ENCODE assay signal across 17 cellular contexts in genomic region chr10:131555406-131555805, GRCh38.
A peak's percentile ranks its signal among the peaks of the same experiment; 100 is the strongest.
DNase-seq lines count a peak whose midpoint lies in the region; ATAC-seq and TF ChIP-seq lines count a peak whose summit lies in the region.
"Had no signal": no experiment of that assay in that cellular context is flagged by ENCODE, and none has a peak within 500 bp of the region (broad histone marks: within the 10 kb centered on the region; RNA-seq: fewer than 3 reads in every experiment).

No MANE protein-coding gene starts in this region.

- H2AFZ ChIP-seq in IMR-90 (replicated peaks; ENCODE audit: low read length, poor library complexity): no peak overlapping the region

- H2BK15ac ChIP-seq in IMR-90 (ENCODE audit: low read depth, low read length): no peak overlapping the region

- H2AK9ac ChIP-seq in IMR-90 (replicated peaks; ENCODE audit: low read depth, low read length, poor library complexity): peak overlapping the region; percentile 77

- no peak overlapping the region for H2AK5ac ChIP-seq in IMR-90 (ENCODE audit: low read depth, low read length)

- H3K56ac ChIP-seq in IMR-90 (ENCODE audit: extremely low read depth, insufficient read depth, low read length): no peak overlapping the region

- no peak overlapping the region for H2BK20ac ChIP-seq in IMR-90 (ENCODE audit: low read depth, low read length)

- intact Hi-C loops in IMR-90 (cut with micrococcal nuclease) (no loop called here), tibial artery (cut with DNase I; ENCODE audit: low total_unique reads) (no loop called here)

- H3K14ac ChIP-seq in IMR-90 (replicated peaks; ENCODE audit: low read depth, low read length): no peak overlapping the region

- H4K20me1 ChIP-seq in IMR-90 (ENCODE audit: insufficient read depth, low read length): no peaks in the 10 kb centered on the region
- H4K20me1 ChIP-seq: BLaER1 had no signal

- H3K79me1 ChIP-seq in IMR-90 (ENCODE audit: low read depth in 1 of 2, low read length in 2 of 2): no peaks in the 10 kb centered on the region

- in situ Hi-C loops in IMR-90 (cut with MboI; ENCODE audit: low sequenced_read_pairs): no loop called here

- H3K27me3 ChIP-seq in IMR-90 (ENCODE audit: control insufficient read depth, insufficient read depth, low read length): no peaks in the 10 kb centered on the region
- peaks cover 0 to 16% of the 10 kb centered on the region in 2 donors for H3K27me3 ChIP-seq in tibial artery
- no peaks in the 10 kb centered on the region for H3K27me3 ChIP-seq in endodermal cell (ENCODE audit: control insufficient read depth, insufficient read depth, low read length, poor library complexity, severe bottlenecking)
- H3K27me3 ChIP-seq: BLaER1 had no signal

- H3K4me1 ChIP-seq in IMR-90 (ENCODE audit: control insufficient read depth, insufficient read depth, low read length) (no peaks in the 10 kb centered on the region), tibial artery (no peaks in the 10 kb centered on the region), endodermal cell (ENCODE audit: control insufficient read depth, insufficient read depth, low read length) (no peaks in the 10 kb centered on the region)
- H3K4me1 ChIP-seq: HAP-1 had no signal

- H3K9me3 ChIP-seq in IMR-90 (ENCODE audit: control insufficient read depth, insufficient read depth, low read length) (peaks cover 47% of the 10 kb centered on the region), tibial artery (no peaks in the 10 kb centered on the region), endodermal cell (ENCODE audit: control insufficient read depth, low read length) (no peaks in the 10 kb centered on the region)
- H3K9me3 ChIP-seq: BLaER1, HAP-1 had no signal

- H3K9ac ChIP-seq in IMR-90 (ENCODE audit: low read depth, low read length) (no peak overlapping the region), endodermal cell (ENCODE audit: extremely low read depth, low read length, poor library complexity, severe bottlenecking) (no peak overlapping the region)
- H3K9ac ChIP-seq: BLaER1 had no signal

- no peak for ATAC-seq in IMR-90 (ENCODE audit: low read depth)
- no peak for ATAC-seq in GM18520 (IDR thresholded peaks at IDR 0.05; ENCODE audit: unreplicated experiment)

- H2BK120ac ChIP-seq in IMR-90 (ENCODE audit: low read depth, low read length): no peak overlapping the region

- H4K5ac ChIP-seq in IMR-90 (ENCODE audit: low read depth, low read length): no peak overlapping the region

- H3K4me3 ChIP-seq in IMR-90 (ENCODE audit: insufficient read depth, low read depth, low read length): no peak overlapping the region
- H3K4me3 ChIP-seq in tibial artery: no peak overlapping the region
- H3K4me3 ChIP-seq in endodermal cell (ENCODE audit: low read length): no peak overlapping the region
- H3K4me3 ChIP-seq: BLaER1, HAP-1 had no signal

- no peak overlapping the region for H3K4me2 ChIP-seq in IMR-90 (ENCODE audit: low read depth, low read length)
- H3K4me2 ChIP-seq: BLaER1 had no signal

- peaks cover 25% of the 10 kb centered on the region for H3K9me3 Mint-ChIP-seq in osteocyte (ENCODE audit: unreplicated experiment)
- H3K9me3 Mint-ChIP-seq in endodermal cell: no peaks in the 10 kb centered on the region

- H4K8ac ChIP-seq in IMR-90 (ENCODE audit: low read depth in 2 of 2, low read length in 2 of 2): no peak overlapping the region

- no peak overlapping the region for H2BK5ac ChIP-seq in IMR-90 (ENCODE audit: low read depth, low read length, poor library complexity, severe bottlenecking)

- H4K91ac ChIP-seq in IMR-90 (ENCODE audit: insufficient read depth, low read depth, low read length): no peak overlapping the region

- DNase-seq in IMR-90 (no peak), islet precursor cell (peak; percentile 31), osteocyte (ENCODE audit: extremely low spot score, unreplicated experiment) (peak; percentile 66), tibial artery (peak; percentile 1 to 28), endodermal cell (no peak), HK-2 (ENCODE audit: unreplicated experiment) (no peak), globus pallidus (ENCODE audit: low spot score) (no peak)
- DNase-seq: 8988T; CD4-positive, alpha-beta memory T cell; DMS153; DMS79; GDM1 had no signal

- H3K27me3 Mint-ChIP-seq in osteocyte (ENCODE audit: unreplicated experiment) (no peaks in the 10 kb centered on the region), endodermal cell (ENCODE audit: insufficient read depth) (no peaks in the 10 kb centered on the region)
- H3K27me3 Mint-ChIP-seq: CD4-positive, alpha-beta memory T cell had no signal

- H3K9me1 ChIP-seq in IMR-90 (ENCODE audit: insufficient read depth, low read length): no peaks in the 10 kb centered on the region

- CTCF ChIA-PET in IMR-90 (lab: Yijun Ruan, JAX): no interaction called here

- no CpG with 5 or more reads among the region's 7 CpGs for WGBS in IMR-90 (ENCODE audit: extremely low coverage in 2 of 2, insufficient read length in 1 of 2), 2 experiments
- WGBS in endodermal cell (ENCODE audit: insufficient coverage in 1 of 2, insufficient read length in 1 of 2), 2 experiments: 89 to 95% methylated on average over 3 to 7 of the region's 7 CpGs

- no peak for TF ChIP-seq POLR2A in IMR-90 (IDR thresholded peaks at IDR 0.05; ENCODE audit: low read depth, low read length)

- no peak overlapping the region for H3K23ac ChIP-seq in IMR-90 (ENCODE audit: low read depth, low read length)

- no peak overlapping the region for H3K27ac ChIP-seq in IMR-90 (ENCODE audit: insufficient read depth, low read length)
- H3K27ac ChIP-seq in tibial artery: no peak overlapping the region
- no peak overlapping the region for H3K27ac ChIP-seq in endodermal cell (ENCODE audit: low read depth, low read length)
- H3K27ac ChIP-seq: BLaER1, HL-60 had no signal

- no TSS peak for BruUV-seq in IMR-90 (replicated peaks; lab: Mats Ljungman, UMichigan)

- no peak for TF ChIP-seq RAD21 in IMR-90 (IDR thresholded peaks at IDR 0.05; ENCODE audit: low read length)

- H3K4me1 Mint-ChIP-seq in osteocyte (ENCODE audit: unreplicated experiment) (no peaks in the 10 kb centered on the region), endodermal cell (no peaks in the 10 kb centered on the region)
- H3K4me1 Mint-ChIP-seq: CD14-positive monocyte had no signal

- dilution Hi-C loops in IMR-90 (cut with HindIII; ENCODE audit: low sequenced_read_pairs, unreplicated experiment): no loop called here

- TF ChIP-seq CTCF in IMR-90 (conservative IDR thresholded peaks at IDR 0.05; ENCODE audit: low read depth, low read length): no peak
- TF ChIP-seq CTCF in osteocyte (IDR thresholded peaks at IDR 0.05): no peak
- TF ChIP-seq CTCF in tibial artery (IDR thresholded peaks at IDR 0.05): no peak
- TF ChIP-seq CTCF in endodermal cell (conservative IDR thresholded peaks at IDR 0.05): no peak

- H3K36me3 ChIP-seq in IMR-90 (ENCODE audit: control insufficient read depth, insufficient read depth, low read length) (no peaks in the 10 kb centered on the region), tibial artery (no peaks in the 10 kb centered on the region), endodermal cell (ENCODE audit: control insufficient read depth, insufficient read depth, low read length) (no peaks in the 10 kb centered on the region)
- H3K36me3 ChIP-seq: BLaER1, HAP-1 had no signal

- no peak overlapping the region for H3K4ac ChIP-seq in IMR-90 (ENCODE audit: low read depth, low read length)

- H3K4me3 Mint-ChIP-seq in osteocyte (ENCODE audit: unreplicated experiment) (no peak overlapping the region), endodermal cell (no peak overlapping the region)
- H3K4me3 Mint-ChIP-seq: CD14-positive monocyte; CD4-positive, alpha-beta memory T cell had no signal

- H3K18ac ChIP-seq in IMR-90 (ENCODE audit: low read depth, low read length): no peak overlapping the region

- H3K36me3 Mint-ChIP-seq in osteocyte (ENCODE audit: unreplicated experiment) (no peaks in the 10 kb centered on the region), endodermal cell (ENCODE audit: low read depth) (no peaks in the 10 kb centered on the region)
- H3K36me3 Mint-ChIP-seq: CD14-positive monocyte; CD4-positive, alpha-beta memory T cell had no signal

- H3K27ac Mint-ChIP-seq in osteocyte (ENCODE audit: unreplicated experiment): no peak overlapping the region
- H3K27ac Mint-ChIP-seq in endodermal cell: no peak overlapping the region
- H3K27ac Mint-ChIP-seq: CD4-positive, alpha-beta memory T cell had no signal

- POLR2A ChIA-PET in IMR-90 (lab: Charles Lee; ENCODE audit: unreplicated experiment): no interaction called here

TF ChIP-seq in IMR-90, 13 proteins besides CTCF, POLR2A, EP300 and RAD21 (continues in another document):
- no peak for TF ChIP-seq RCOR1 (IDR thresholded peaks at IDR 0.05; ENCODE audit: insufficient replicate concordance, low read length)
- no peak for TF ChIP-seq MAFK (IDR thresholded peaks at IDR 0.05; ENCODE audit: low read depth, low read length)
- no peak for TF ChIP-seq CHD1 (IDR thresholded peaks at IDR 0.05; ENCODE audit: low read depth, low read length)
- no peak for TF ChIP-seq NFE2L2 (IDR thresholded peaks at IDR 0.05; ENCODE audit: low read depth, low read length)
- TF ChIP-seq USF2 (IDR thresholded peaks at IDR 0.05; ENCODE audit: low read depth, low read length): no peak
- no peak for TF ChIP-seq CEBPB (IDR thresholded peaks at IDR 0.05; ENCODE audit: low read depth, low read length)
- TF ChIP-seq BHLHE40 (IDR thresholded peaks at IDR 0.05; ENCODE audit: low read depth, low read length): no peak
- TF ChIP-seq FOS (IDR thresholded peaks at IDR 0.05; ENCODE audit: low read depth, low read length): no peak
- TF ChIP-seq MAZ (IDR thresholded peaks at IDR 0.05; ENCODE audit: borderline replicate concordance, low read depth, low read length): no peak
- TF ChIP-seq RFX5 (IDR thresholded peaks at IDR 0.05; ENCODE audit: low read depth, low read length): no peak
- no peak for TF ChIP-seq SMC3 (IDR thresholded peaks at IDR 0.05; ENCODE audit: low read depth, low read length)
- TF ChIP-seq MXI1 (IDR thresholded peaks at IDR 0.05; ENCODE audit: borderline replicate concordance, low read depth, low read length): no peak

Comparison
In these comparisons a context has a peak if more than half of its experiments do, and no peak if none do; other contexts are left out.
1. DNase-seq: peak in islet precursor cell (single experiment), osteocyte (single experiment) and tibial artery (2 of 2); none in IMR-90 (single experiment), endodermal cell (single experiment), HK-2 (single experiment) and globus pallidus (single experiment).